ENCODE assay signal across 1 cellular context in the genomic region with DNA sequence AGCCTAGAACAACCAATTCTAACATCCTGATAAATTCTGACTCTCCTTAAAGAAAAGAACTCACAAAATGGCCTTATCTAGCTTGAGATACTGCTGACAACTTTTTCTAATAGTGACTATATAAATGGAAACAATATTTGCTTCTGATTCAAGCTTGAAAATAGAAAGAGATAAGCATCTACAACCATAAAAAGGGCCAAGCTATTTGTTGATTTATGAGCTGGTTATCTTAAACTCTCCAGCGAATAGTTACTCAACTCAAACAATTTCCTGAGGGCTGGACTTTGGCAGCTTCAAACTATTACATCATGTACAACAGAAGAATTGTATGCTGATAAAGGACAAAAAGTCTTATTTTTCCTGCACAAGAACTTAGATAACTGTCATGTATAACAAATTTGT.
TF ChIP-seq lines count a peak whose summit lies in the region.

No MANE protein-coding gene starts in this region.

TF ChIP-seq in HepG2, 621 proteins besides CTCF, POLR2A, EP300 and RAD21 (continued from another document and continues in another):
- TF ChIP-seq E2F2 (CRISPR knock-in tag; IDR thresholded peaks at IDR 0.05; ENCODE audit: borderline replicate concordance) (no peak), ZNF333 (CRISPR knock-in tag; IDR thresholded peaks at IDR 0.05; ENCODE audit: borderline replicate concordance) (no peak), ZNF792 (CRISPR knock-in tag; IDR thresholded peaks at IDR 0.05) (peak; percentile 53; the same call in 1 of the 2 replicates), MED1 (CRISPR knock-in tag; IDR thresholded peaks at IDR 0.05) (peak; percentile 49; the same call in 1 of the 2 replicates), ZBTB33 (CRISPR knock-in tag; IDR thresholded peaks at IDR 0.05) (no peak), SMC3 (IDR thresholded peaks at IDR 0.05; ENCODE audit: low read length) (no peak), ZNF891 (CRISPR knock-in tag; IDR thresholded peaks at IDR 0.05) (no peak), NFATC3 (CRISPR knock-in tag; IDR thresholded peaks at IDR 0.05) (no peak), ZBTB44 (CRISPR knock-in tag; IDR thresholded peaks at IDR 0.05) (no peak), HOMEZ (CRISPR knock-in tag; IDR thresholded peaks at IDR 0.05; ENCODE audit: low read depth) (peak; percentile 86), FOXO1 (CRISPR knock-in tag; IDR thresholded peaks at IDR 0.05) (no peak), ZFP41 (CRISPR knock-in tag; IDR thresholded peaks at IDR 0.05; ENCODE audit: borderline replicate concordance) (no peak), ZNF143 (CRISPR knock-in tag; IDR thresholded peaks at IDR 0.05) (no peak), ZSCAN22 (CRISPR knock-in tag; IDR thresholded peaks at IDR 0.05) (no peak), ZGPAT (CRISPR knock-in tag; IDR thresholded peaks at IDR 0.05) (peak; percentile 82), LCORL (IDR thresholded peaks at IDR 0.05) (no peak), LCORL (CRISPR knock-in tag; IDR thresholded peaks at IDR 0.05) (no peak), ZNF484 (CRISPR knock-in tag; IDR thresholded peaks at IDR 0.05; ENCODE audit: borderline replicate concordance, low read depth) (no peak), RARG (CRISPR knock-in tag; IDR thresholded peaks at IDR 0.05; ENCODE audit: low read depth) (no peak), MIER3 (CRISPR knock-in tag; IDR thresholded peaks at IDR 0.05; ENCODE audit: borderline replicate concordance) (peak; percentile 45; the same call in 1 of the 2 replicates), ZNF136 (CRISPR knock-in tag; IDR thresholded peaks at IDR 0.05; ENCODE audit: low read depth) (no peak; the same call in 1 of the 2 replicates), ZNF431 (CRISPR knock-in tag; IDR thresholded peaks at IDR 0.05; ENCODE audit: borderline replicate concordance, low read depth) (no peak), CREM (IDR thresholded peaks at IDR 0.05) (peak; percentile 77), CREM (CRISPR knock-in tag; IDR thresholded peaks at IDR 0.05) (no peak), TEAD2 (CRISPR knock-in tag; IDR thresholded peaks at IDR 0.05) (no peak), ZNF839 (CRISPR knock-in tag; IDR thresholded peaks at IDR 0.05; ENCODE audit: borderline replicate concordance) (no peak), ZNF883 (CRISPR knock-in tag; IDR thresholded peaks at IDR 0.05; ENCODE audit: not compliant biosample characterization) (no peak), ZFP62 (CRISPR knock-in tag; IDR thresholded peaks at IDR 0.05) (no peak), RBAK (CRISPR knock-in tag; IDR thresholded peaks at IDR 0.05) (no peak), HNF1A (IDR thresholded peaks at IDR 0.05; ENCODE audit: low read depth) (peak; percentile 49; the same call in 1 of the 2 replicates), HNF1A (CRISPR knock-in tag; IDR thresholded peaks at IDR 0.05; ENCODE audit: borderline replicate concordance) (no peak; the same call in 1 of the 2 replicates), CSRNP2 (CRISPR knock-in tag; conservative IDR thresholded peaks at IDR 0.05; ENCODE audit: low read depth) (no peak)
- TF ChIP-seq, protein P1, sequence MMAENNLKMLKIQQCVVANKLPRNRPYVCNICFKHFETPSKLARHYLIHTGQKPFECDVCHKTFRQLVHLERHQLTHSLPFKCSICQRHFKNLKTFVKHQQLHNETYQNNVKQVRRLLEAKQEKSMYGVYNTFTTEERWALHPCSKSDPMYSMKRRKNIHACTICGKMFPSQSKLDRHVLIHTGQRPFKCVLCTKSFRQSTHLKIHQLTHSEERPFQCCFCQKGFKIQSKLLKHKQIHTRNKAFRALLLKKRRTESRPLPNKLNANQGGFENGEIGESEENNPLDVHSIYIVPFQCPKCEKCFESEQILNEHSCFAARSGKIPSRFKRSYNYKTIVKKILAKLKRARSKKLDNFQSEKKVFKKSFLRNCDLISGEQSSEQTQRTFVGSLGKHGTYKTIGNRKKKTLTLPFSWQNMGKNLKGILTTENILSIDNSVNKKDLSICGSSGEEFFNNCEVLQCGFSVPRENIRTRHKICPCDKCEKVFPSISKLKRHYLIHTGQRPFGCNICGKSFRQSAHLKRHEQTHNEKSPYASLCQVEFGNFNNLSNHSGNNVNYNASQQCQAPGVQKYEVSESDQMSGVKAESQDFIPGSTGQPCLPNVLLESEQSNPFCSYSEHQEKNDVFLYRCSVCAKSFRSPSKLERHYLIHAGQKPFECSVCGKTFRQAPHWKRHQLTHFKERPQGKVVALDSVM (CRISPR knock-in tag; IDR thresholded peaks at IDR 0.05) = no peak
- TF ChIP-seq, protein P2, sequence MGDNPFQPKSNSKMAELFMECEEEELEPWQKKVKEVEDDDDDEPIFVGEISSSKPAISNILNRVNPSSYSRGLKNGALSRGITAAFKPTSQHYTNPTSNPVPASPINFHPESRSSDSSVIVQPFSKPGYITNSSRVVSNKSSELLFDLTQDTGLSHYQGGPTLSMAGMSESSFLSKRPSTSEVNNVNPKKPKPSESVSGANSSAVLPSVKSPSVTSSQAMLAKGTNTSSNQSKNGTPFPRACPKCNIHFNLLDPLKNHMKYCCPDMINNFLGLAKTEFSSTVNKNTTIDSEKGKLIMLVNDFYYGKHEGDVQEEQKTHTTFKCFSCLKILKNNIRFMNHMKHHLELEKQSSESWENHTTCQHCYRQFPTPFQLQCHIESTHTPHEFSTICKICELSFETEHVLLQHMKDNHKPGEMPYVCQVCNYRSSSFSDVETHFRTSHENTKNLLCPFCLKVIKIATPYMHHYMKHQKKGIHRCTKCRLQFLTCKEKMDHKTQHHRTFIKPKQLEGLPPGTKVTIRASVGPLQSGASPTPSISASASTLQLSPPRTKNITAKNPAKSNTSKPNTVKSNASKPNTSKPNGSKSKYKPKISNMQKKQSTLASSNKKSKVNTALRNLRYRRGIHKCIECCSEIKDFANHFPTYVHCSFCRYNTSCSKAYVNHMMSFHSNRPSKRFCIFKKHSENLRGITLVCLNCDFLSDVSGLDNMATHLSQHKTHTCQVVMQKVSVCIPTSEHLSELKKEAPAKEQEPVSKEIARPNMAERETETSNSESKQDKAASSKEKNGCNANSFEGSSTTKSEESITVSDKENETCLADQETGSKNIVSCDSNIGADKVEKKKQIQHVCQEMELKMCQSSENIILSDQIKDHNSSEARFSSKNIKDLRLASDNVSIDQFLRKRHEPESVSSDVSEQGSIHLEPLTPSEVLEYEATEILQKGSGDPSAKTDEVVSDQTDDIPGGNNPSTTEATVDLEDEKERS (CRISPR knock-in tag; IDR thresholded peaks at IDR 0.05) = no peak
